In genomic region chr19:10086904-10087256, GRCh38 we compare ENCODE assay signal across 8 cellular contexts. TPM values are rescaled to one million over a fixed set of nuclear protein-coding genes. Genes with fewer than 3 reads are reported as not detected.
DNase-seq lines count a peak whose midpoint lies in the region; ATAC-seq and TF ChIP-seq lines count a peak whose summit lies in the region.

No MANE protein-coding gene starts in this region.

- H3K4me3 ChIP-seq in KMS-11 (IDR thresholded peaks at IDR 0.05; ENCODE audit: insufficient read depth, low read depth, low read length) (no peak overlapping the region), SJCRH30 (no peak overlapping the region)

- ATAC-seq in HG03039 (IDR thresholded peaks at IDR 0.05; ENCODE audit: unreplicated experiment) (no peak), HG03460 (IDR thresholded peaks at IDR 0.05; ENCODE audit: unreplicated experiment) (no peak)

- no peaks in the 10 kb centered on the region for H3K4me1 ChIP-seq in KMS-11 (ENCODE audit: low read depth, poor library complexity, severe bottlenecking)
- no peaks in the 10 kb centered on the region for H3K4me1 ChIP-seq in SJCRH30

- peaks cover 16% of the 10 kb centered on the region for H3K27me3 ChIP-seq in KMS-11 (ENCODE audit: insufficient read depth, low read depth)
- no peaks in the 10 kb centered on the region for H3K27me3 ChIP-seq in SJCRH30

- H3K9me3 ChIP-seq in SJCRH30 (replicated peaks): no peaks in the 10 kb centered on the region

- H4K20me1 ChIP-seq in KMS-11 (ENCODE audit: insufficient read depth): no peaks in the 10 kb centered on the region

- TF ChIP-seq CTCF in KMS-11 (conservative IDR thresholded peaks at IDR 0.05; ENCODE audit: low read depth, low read length): no peak

- peaks cover 13% of the 10 kb centered on the region for H3K4me1 Mint-ChIP-seq in activated naive CD8-positive, alpha-beta T cell treated with anti-CD3 and anti-CD28 coated beads for 36 hours

- H3K27ac ChIP-seq in KMS-11: no peak overlapping the region
- H3K27ac ChIP-seq in SJCRH30: no peak overlapping the region

- peak overlapping the region; percentile 83 for H3K4me3 Mint-ChIP-seq in activated naive CD8-positive, alpha-beta T cell treated with anti-CD3 and anti-CD28 coated beads for 36 hours

- peaks cover 25% of the 10 kb centered on the region for H3K36me3 Mint-ChIP-seq in activated naive CD8-positive, alpha-beta T cell treated with anti-CD3 and anti-CD28 coated beads for 36 hours

- H3K9ac ChIP-seq in KMS-11: no peak overlapping the region

- no peaks in the 10 kb centered on the region for H3K36me3 ChIP-seq in KMS-11 (ENCODE audit: insufficient read depth)
- no peaks in the 10 kb centered on the region for H3K36me3 ChIP-seq in SJCRH30

- DNase-seq in activated naive CD8-positive, alpha-beta T cell treated with anti-CD3 and anti-CD28 coated beads for 36 hours: peak; percentile 61
- DNase-seq in iPS-NIHi11 (ENCODE audit: low spot score) (peak; percentile 37), SJCRH30 (no peak), NCI-H2081 treated with DMSO at 0.1 percent for 48 hours (lab: John Stamatoyannopoulos, UW) (no peak)
- peak; percentile 50 for DNase-seq in stimulated activated CD8-positive, alpha-beta memory T cell treated with anti-CD3 and anti-CD28 coated beads, Interleukin-12 subunit alpha, Interleukin-12 subunit beta, amount 100 ng/mL, for 4 hours (ENCODE audit: low read depth)

- H3K4me2 ChIP-seq in KMS-11: peak overlapping the region; percentile 89

- H3K27me3 Mint-ChIP-seq in activated naive CD8-positive, alpha-beta T cell treated with anti-CD3 and anti-CD28 coated beads for 36 hours: no peaks in the 10 kb centered on the region

- H2AFZ ChIP-seq in KMS-11 (ENCODE audit: low read depth): peak overlapping the region; percentile 87; the same call in 1 of the 2 replicates

- no peaks in the 10 kb centered on the region for H3K79me2 ChIP-seq in KMS-11 (ENCODE audit: insufficient read depth, low read depth)

- H3K9me3 Mint-ChIP-seq in activated naive CD8-positive, alpha-beta T cell treated with anti-CD3 and anti-CD28 coated beads for 36 hours: no peaks in the 10 kb centered on the region

- H3K27ac Mint-ChIP-seq in activated naive CD8-positive, alpha-beta T cell treated with anti-CD3 and anti-CD28 coated beads for 36 hours: peak overlapping the region; percentile 80

RNA-seq across cellular contexts. Expression of gene SHFL, which starts 0.8 kb away (rescaled TPM):
- total RNA-seq in activated naive CD8-positive, alpha-beta T cell treated with anti-CD3 and anti-CD28 coated beads for 36 hours: 10 to 100 TPM; 46.8 to 47.0 TPM
- total RNA-seq in SJCRH30 (2014; rRNA removed; shearing (Covaris generic)): 0.08 TPM in 1 of 2 replicates, not detected in the other

RNA-seq across cellular contexts. Expression of gene ANGPTL6, which starts 15.6 kb away (rescaled TPM):
- total RNA-seq in activated naive CD8-positive, alpha-beta T cell treated with anti-CD3 and anti-CD28 coated beads for 36 hours: 1 to 10 TPM; 8.5 to 9.8 TPM
- 0.10 TPM in 1 of 2 replicates, not detected in the other for total RNA-seq in SJCRH30 (2014; rRNA removed; shearing (Covaris generic))

RNA-seq across cellular contexts. Expression of gene PPAN, which starts 19.3 kb away (rescaled TPM):
- 100 to 1,000 TPM; 214 to 227 TPM for total RNA-seq in activated naive CD8-positive, alpha-beta T cell treated with anti-CD3 and anti-CD28 coated beads for 36 hours
- total RNA-seq in SJCRH30 (2014; rRNA removed; shearing (Covaris generic)): 44.7 and 47.0 TPM in 2 replicates

RNA-seq across cellular contexts. Expression of gene P2RY11, which starts 24.6 kb away (rescaled TPM):
- 10 to 100 TPM; 57.8 to 64.0 TPM for total RNA-seq in activated naive CD8-positive, alpha-beta T cell treated with anti-CD3 and anti-CD28 coated beads for 36 hours
- 10.7 and 10.8 TPM in 2 replicates for total RNA-seq in SJCRH30 (2014; rRNA removed; shearing (Covaris generic))

RNA-seq across cellular contexts. Expression of gene EIF3G, which starts 32.8 kb away (rescaled TPM):
- total RNA-seq in activated naive CD8-positive, alpha-beta T cell treated with anti-CD3 and anti-CD28 coated beads for 36 hours: 100 to 1,000 TPM; 287 to 293 TPM
- total RNA-seq in SJCRH30 (2014; rRNA removed; shearing (Covaris generic)): 179 and 186 TPM in 2 replicates

Comparison
In these comparisons a context has a peak if more than half of its experiments do, and no peak if none do; other contexts are left out.
1. DNase-seq: peak in activated naive CD8-positive, alpha-beta T cell treated with anti-CD3 and anti-CD28 coated beads for 36 hours (single experiment), iPS-NIHi11 (single experiment) and stimulated activated CD8-positive, alpha-beta memory T cell treated with anti-CD3 and anti-CD28 coated beads, Interleukin-12 subunit alpha, Interleukin-12 subunit beta, amount 100 ng/mL, for 4 hours (single experiment); none in SJCRH30 (0 of 2) and NCI-H2081 treated with DMSO at 0.1 percent for 48 hours (single experiment).
2. RNA of gene SHFL, which starts 0.8 kb away (total RNA-seq): 46.8 to 47.0 TPM in activated naive CD8-positive, alpha-beta T cell treated with anti-CD3 and anti-CD28 coated beads for 36 hours; 0.08 TPM in SJCRH30; every median in the first group is over 10 times any median in the second.